14 cellular contexts compared by ENCODE assay signal in genomic region chr1:54397090-54397591, GRCh38. TPM values are rescaled to one million over a fixed set of nuclear protein-coding genes. Genes with fewer than 3 reads are reported as not detected.
DNase-seq lines count a peak whose midpoint lies in the region; ATAC-seq and TF ChIP-seq lines count a peak whose summit lies in the region.
"Had no signal": no experiment of that assay in that cellular context is flagged by ENCODE, and none has a peak within 500 bp of the region (broad histone marks: within the 10 kb centered on the region; RNA-seq: fewer than 3 reads in every experiment).

No MANE protein-coding gene starts in this region.

- H3K27me3 ChIP-seq in body of pancreas (no peaks in the 10 kb centered on the region), smooth muscle cell (ENCODE audit: low read depth) (no peaks in the 10 kb centered on the region)
- H3K27me3 ChIP-seq: MG63 had no signal

- intact Hi-C loops in body of pancreas (cut with DNase I) = loop anchor here (10.0 kb wide), 1 partner anchor 322 kb away; no protein-coding TSS in a partner anchor

- H3K4me2 ChIP-seq in smooth muscle cell = no peak overlapping the region

- H4K20me1 ChIP-seq in smooth muscle cell (ENCODE audit: low read depth) = peaks cover 99% of the 10 kb centered on the region

- H3F3A ChIP-seq in smooth muscle cell (ENCODE audit: low read depth) = no peaks in the 10 kb centered on the region

- H3K4me1 ChIP-seq in body of pancreas = peaks cover 48% of the 10 kb centered on the region
- H3K4me1 ChIP-seq in smooth muscle cell (ENCODE audit: low read depth) = peaks cover 4% of the 10 kb centered on the region
- H3K4me1 ChIP-seq: Caco-2 had no signal

- TF ChIP-seq CTCF in body of pancreas (IDR thresholded peaks at IDR 0.05) = no peak
- TF ChIP-seq CTCF in smooth muscle cell (IDR thresholded peaks at IDR 0.05; ENCODE audit: borderline replicate concordance, insufficient read depth, poor library complexity, severe bottlenecking) = no peak

- no peak overlapping the region for H3K9ac ChIP-seq in smooth muscle cell (ENCODE audit: low read depth)

- ATAC-seq in body of pancreas (peak; percentile 45), left lobe of liver (peak; percentile 96), HG02884 (IDR thresholded peaks at IDR 0.05; ENCODE audit: unreplicated experiment) (no peak)

- peaks cover 10 to 16% of the 10 kb centered on the region in 2 donors for H3K36me3 ChIP-seq in body of pancreas (replicated peaks in 1 of 2; ENCODE audit: insufficient read depth in 1 of 2, low read depth in 2 of 2)
- H3K36me3 ChIP-seq in smooth muscle cell (ENCODE audit: low read depth) = peaks cover 10% of the 10 kb centered on the region
- H3K36me3 ChIP-seq: MG63 had no signal

- 21 to 24% methylated on average over 5 of the region's 5 CpGs for WGBS in body of pancreas, 2 donors
- WGBS in smooth muscle cell (ENCODE audit: low lambda C conversion rate) = 82% methylated on average over 5 of the region's 5 CpGs

- TF ChIP-seq POLR2A in body of pancreas (IDR thresholded peaks at IDR 0.05) = no peak

- H3K4me3 ChIP-seq in body of pancreas = no peak overlapping the region
- no peak overlapping the region for H3K4me3 ChIP-seq in smooth muscle cell
- H3K4me3 ChIP-seq: MG63 had no signal

- peaks cover 91% of the 10 kb centered on the region for H3K79me2 ChIP-seq in smooth muscle cell (ENCODE audit: low read depth)

- DNase-seq in NCI-H2196 treated with DMSO at 0.1 percent for 48 hours (lab: John Stamatoyannopoulos, UW; ENCODE audit: unreplicated experiment) = peak; percentile 67
- DNase-seq in body of pancreas = peak in 3 of 4 donors; percentile 31 to 63 (median 52)
- DNase-seq in left lobe of liver (ENCODE audit: low spot score) = peak; percentile 73
- no peak for DNase-seq in smooth muscle cell (lab: John Stamatoyannopoulos, UW; ENCODE audit: unreplicated experiment)
- DNase-seq in HPDE6-E6E7 (ENCODE audit: extremely low spot score) = no peak
- no peak for DNase-seq in NCI-H1436 (lab: John Stamatoyannopoulos, UW)
- DNase-seq: activated T-cell treated with anti-CD3 and anti-CD28 coated beads, Interleukin-2, amount 50 U/mL, for 48 hours; Caco-2; HFFc6; MG63; naive B cell; NCI-H526 treated with DMSO at 0.1 percent for 48 hours had no signal

- H3K27ac ChIP-seq in body of pancreas (peak overlapping the region in 1 of 4 donors; percentile 24), temporal lobe (ENCODE audit: low read depth, low read length) (peak overlapping the region; percentile 2), smooth muscle cell (ENCODE audit: low read depth) (no peak overlapping the region)

- H2AFZ ChIP-seq in smooth muscle cell (ENCODE audit: low read depth) = no peak overlapping the region

- no peaks in the 10 kb centered on the region for H3K9me3 ChIP-seq in body of pancreas
- H3K9me3 ChIP-seq in smooth muscle cell (replicated peaks; ENCODE audit: low read depth) = no peaks in the 10 kb centered on the region
- H3K9me3 ChIP-seq: Caco-2, MG63 had no signal

RNA-seq across cellular contexts. Expression of gene SSBP3, which starts 9.1 kb away (rescaled TPM):
- total RNA-seq in body of pancreas (10 to 100 TPM in 1 of 2 donors, 1 to 10 TPM in 1; 7.9 to 23.1 TPM), left lobe of liver (21.7 TPM), temporal lobe (32.5 TPM), smooth muscle cell (30.1 and 42.3 TPM in 2 replicates)
- polyA plus RNA-seq in smooth muscle cell = 23.6 and 26.5 TPM in 2 replicates

Comparison
In these comparisons a context has a peak if more than half of its experiments do, and no peak if none do; other contexts are left out.
1. DNase-seq: peak in NCI-H2196 treated with DMSO at 0.1 percent for 48 hours (single experiment), body of pancreas (3 of 4) and left lobe of liver (single experiment); none in smooth muscle cell (single experiment), HPDE6-E6E7 (single experiment) and NCI-H1436 (single experiment).